1 cellular context compared by ENCODE assay signal in the genomic region with DNA sequence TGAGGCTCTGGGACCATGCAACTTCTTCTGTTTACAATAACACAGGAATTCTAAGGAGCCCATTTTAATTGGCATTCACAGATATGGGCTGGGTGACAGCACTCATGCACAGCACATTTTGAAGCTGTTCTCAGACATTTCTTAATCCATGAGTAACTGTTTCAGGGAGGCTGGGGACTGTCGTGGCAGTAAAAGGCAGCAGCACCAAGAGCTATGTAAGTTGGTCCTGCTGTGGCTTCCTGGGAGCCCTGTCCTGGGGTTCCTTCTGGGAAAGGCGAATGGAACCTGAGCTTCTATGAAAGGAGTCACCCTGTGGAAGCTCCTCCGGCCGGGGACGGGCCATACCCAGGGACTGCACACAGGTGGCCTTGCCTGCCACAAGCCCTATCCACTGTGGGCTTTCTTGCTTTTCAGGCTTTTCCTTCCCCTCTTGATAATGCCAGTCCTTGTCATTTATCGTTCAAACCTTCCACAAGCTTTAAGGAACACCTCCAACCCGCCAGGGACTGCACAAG.
TF ChIP-seq lines count a peak whose summit lies in the region.

No MANE protein-coding gene starts in this region.

TF ChIP-seq in HepG2, 621 proteins besides CTCF, POLR2A, EP300 and RAD21:
- TF ChIP-seq IRF2 (CRISPR knock-in tag; IDR thresholded peaks at IDR 0.05), result no peak
- TF ChIP-seq, protein P1, sequence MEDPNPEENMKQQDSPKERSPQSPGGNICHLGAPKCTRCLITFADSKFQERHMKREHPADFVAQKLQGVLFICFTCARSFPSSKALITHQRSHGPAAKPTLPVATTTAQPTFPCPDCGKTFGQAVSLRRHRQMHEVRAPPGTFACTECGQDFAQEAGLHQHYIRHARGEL (CRISPR knock-in tag; IDR thresholded peaks at IDR 0.05), result no peak
